8 cellular contexts compared by ENCODE assay signal in the genomic region with DNA sequence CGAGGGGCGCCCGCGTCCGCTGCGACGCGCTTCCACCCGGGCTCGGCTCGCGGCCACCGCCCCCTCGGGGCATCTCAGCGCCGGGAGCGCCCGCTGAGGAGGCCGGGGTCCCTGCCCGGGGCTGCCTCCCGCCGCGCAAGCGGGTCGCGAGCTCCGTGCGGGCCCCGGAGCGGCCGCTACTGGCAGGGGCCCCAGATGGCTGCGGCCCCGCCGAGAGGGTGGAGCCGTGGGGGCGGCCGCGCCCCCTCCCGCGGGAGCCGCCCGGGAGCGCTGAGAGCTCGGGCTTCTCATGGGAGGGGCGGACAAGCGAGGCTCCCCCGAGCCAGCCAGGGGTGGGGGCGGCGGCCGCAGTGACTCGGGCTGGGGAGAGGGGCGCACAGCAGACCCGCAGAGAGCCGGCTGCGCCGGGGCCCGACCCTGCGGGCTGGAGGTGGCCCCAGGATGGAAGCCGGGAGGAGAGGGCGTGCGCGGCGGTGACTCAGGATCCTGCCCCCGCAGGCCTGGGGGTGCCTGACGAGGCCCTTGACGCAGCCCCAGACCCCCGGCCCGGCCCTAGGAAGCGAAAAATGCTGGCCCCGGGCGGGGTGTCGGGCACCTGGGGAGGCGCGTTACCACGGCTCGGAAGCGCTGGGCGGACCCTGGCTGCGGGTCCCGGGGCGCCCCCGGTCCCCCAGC. TPM values are rescaled to one million over a fixed set of nuclear protein-coding genes. Genes with fewer than 3 reads are reported as not detected.
DNase-seq lines count a peak whose midpoint lies in the region; ATAC-seq and TF ChIP-seq lines count a peak whose summit lies in the region.

No MANE protein-coding gene starts in this region.

- ATAC-seq in HG02884 (IDR thresholded peaks at IDR 0.05; ENCODE audit: unreplicated experiment), result peak; percentile 27

- H4K8ac ChIP-seq in mesenchymal stem cell (ENCODE audit: low read length), result peak overlapping the region; percentile 85

- peak overlapping the region; percentile 97 for H2BK15ac ChIP-seq in mesenchymal stem cell (ENCODE audit: low read depth, poor library complexity, severe bottlenecking)

- H3K9ac ChIP-seq in mesenchymal stem cell (ENCODE audit: low read length), result peak overlapping the region; percentile 70

- no peak overlapping the region for H2AK5ac ChIP-seq in mesenchymal stem cell (ENCODE audit: low read length, severe bottlenecking)

- H3K4me1 ChIP-seq in mesenchymal stem cell (ENCODE audit: control insufficient read depth, insufficient read depth, low read depth, low read length) (peaks cover 30% of the 10 kb centered on the region), testis (peaks cover 32% of the 10 kb centered on the region)

- H4K91ac ChIP-seq in mesenchymal stem cell (ENCODE audit: low read length), result peak overlapping the region; percentile 79

- no peak for TF ChIP-seq POLR2A in testis (IDR thresholded peaks at IDR 0.05)

- H2BK5ac ChIP-seq in mesenchymal stem cell (ENCODE audit: low read depth, low read length, poor library complexity, severe bottlenecking), result peak overlapping the region; percentile 48

- peaks cover 13% of the 10 kb centered on the region for H3K79me1 ChIP-seq in mesenchymal stem cell (replicated peaks; ENCODE audit: low read length, poor library complexity, severe bottlenecking)

- H2BK12ac ChIP-seq in mesenchymal stem cell (ENCODE audit: low read length in 2 of 2), result peak overlapping the region in 1 of 2 experiments; percentile 81

- H3K18ac ChIP-seq in mesenchymal stem cell (ENCODE audit: low read depth in 1 of 2, low read length in 2 of 2), result peak overlapping the region; percentile 86 to 93

- H3K14ac ChIP-seq in mesenchymal stem cell (ENCODE audit: low read length in 2 of 2), result peak overlapping the region; percentile 76 to 85

- TF ChIP-seq CTCF in testis (IDR thresholded peaks at IDR 0.05), result no peak

- H3K4ac ChIP-seq in mesenchymal stem cell (ENCODE audit: low read depth in 1 of 2, low read length in 2 of 2), result peak overlapping the region; percentile 76 to 84

- peak; percentile 31 for DNase-seq in NCI-H2196 (lab: John Stamatoyannopoulos, UW; ENCODE audit: unreplicated experiment)
- no peak for DNase-seq in NCI-H2196 treated with DMSO at 0.1 percent for 48 hours (lab: John Stamatoyannopoulos, UW; ENCODE audit: unreplicated experiment)
- DNase-seq in T-helper 2 cell, result peak in 3 of 5 experiments; percentile 15 to 30 (median 18)
- peak; percentile 50 for DNase-seq in dermis blood vessel endothelial cell
- peak; percentile 40 for DNase-seq in mesenchymal stem cell
- peak; percentile 29 for DNase-seq in testis
- no peak for DNase-seq in OCI-M2 (lab: John Stamatoyannopoulos, UW; ENCODE audit: unreplicated experiment)

- intact Hi-C loops in testis (cut with DNase I; ENCODE audit: low total_unique reads), result loop anchor here (10.0 kb wide), 1 partner anchor 176 kb away; no protein-coding TSS in a partner anchor

- H3K9me3 ChIP-seq in mesenchymal stem cell (ENCODE audit: control insufficient read depth, low read length), result no peaks in the 10 kb centered on the region
- H3K9me3 ChIP-seq in testis, result no peaks in the 10 kb centered on the region

- H2AFZ ChIP-seq in mesenchymal stem cell (ENCODE audit: low read depth, low read length), result peak overlapping the region; percentile 64

- no peaks in the 10 kb centered on the region for H3K27me3 ChIP-seq in mesenchymal stem cell (ENCODE audit: control insufficient read depth in 1 of 2, insufficient read depth in 1 of 2, low read length in 2 of 2)
- H3K27me3 ChIP-seq in testis, result no peaks in the 10 kb centered on the region

- peaks cover 0 to 19% of the 10 kb centered on the region in 2 experiments for H3K36me3 ChIP-seq in mesenchymal stem cell (ENCODE audit: control insufficient read depth in 1 of 2, insufficient read depth in 2 of 2, low read depth in 1 of 2, low read length in 2 of 2)
- H3K36me3 ChIP-seq in testis (ENCODE audit: low read depth, missing control alignments), result no peaks in the 10 kb centered on the region

- H3K27ac ChIP-seq in mesenchymal stem cell (ENCODE audit: low read length, poor library complexity, severe bottlenecking) (no peak overlapping the region), testis (peak overlapping the region; percentile 59 to 72)

- peak overlapping the region; percentile 97 for H2BK120ac ChIP-seq in mesenchymal stem cell (ENCODE audit: low read depth, low read length)

- H3K4me3 ChIP-seq in mesenchymal stem cell (ENCODE audit: insufficient read depth in 1 of 2, low read depth in 1 of 2, low read length in 2 of 2) (peak overlapping the region; percentile 73 to 88), testis (peak overlapping the region; percentile 68 to 78)

- H3K23ac ChIP-seq in mesenchymal stem cell (ENCODE audit: low read length in 2 of 2), result peak overlapping the region in 1 of 2 experiments; percentile 49

- WGBS in mesenchymal stem cell, result under 1% methylated on average over 67 of the region's 82 CpGs
- WGBS in testis, 2 donors, result 0% methylated on average over 51 of the region's 82 CpGs; no CpG with 5 or more reads in 1 of the 2 donors

- H3K4me2 ChIP-seq in mesenchymal stem cell (ENCODE audit: low read length, poor library complexity, severe bottlenecking), result peak overlapping the region; percentile 94

RNA-seq across cellular contexts. Expression of a gene that starts 0.6 kb away (rescaled TPM):
- total RNA-seq in dermis blood vessel endothelial cell (25.4 and 30.1 TPM in 2 replicates), testis (10 to 100 TPM; 19.5 to 31.0 TPM)
- polyA plus RNA-seq in mesenchymal stem cell (2013, experiment 1 of 2), result 15.0 TPM
- polyA plus RNA-seq in mesenchymal stem cell (2013, experiment 2 of 2), result 15.0 TPM
- polyA plus RNA-seq in testis (ENCODE audit: insufficient read depth, low read depth, low replicate concordance), result 12.0 TPM

RNA-seq across cellular contexts. Expression of a gene that starts 44.1 kb away (rescaled TPM):
- total RNA-seq in dermis blood vessel endothelial cell, result 14.3 and 22.4 TPM in 2 replicates
- polyA plus RNA-seq in mesenchymal stem cell (2013, experiment 1 of 2), result 35.3 TPM
- 35.1 TPM for polyA plus RNA-seq in mesenchymal stem cell (2013, experiment 2 of 2)
- total RNA-seq in testis, result 10 to 100 TPM; 38.6 to 45.1 TPM
- polyA plus RNA-seq in testis (ENCODE audit: insufficient read depth, low read depth, low replicate concordance), result 71.6 TPM

Comparison
In these comparisons a context has a peak if more than half of its experiments do, and no peak if none do; other contexts are left out.
1. DNase-seq: peak in NCI-H2196 (single experiment), T-helper 2 cell (3 of 5), dermis blood vessel endothelial cell (single experiment), mesenchymal stem cell (single experiment) and testis (single experiment); none in NCI-H2196 treated with DMSO at 0.1 percent for 48 hours (single experiment) and OCI-M2 (single experiment).